8 cellular contexts compared by ENCODE assay signal in genomic region chr7:64314493-64315020, GRCh38. TPM values are rescaled to one million over a fixed set of nuclear protein-coding genes. Genes with fewer than 3 reads are reported as not detected.
DNase-seq lines count a peak whose midpoint lies in the region; ATAC-seq and TF ChIP-seq lines count a peak whose summit lies in the region.

No MANE protein-coding gene starts in this region.

- H3K27me3 Mint-ChIP-seq in endothelial cell (ENCODE audit: unreplicated experiment), result peaks cover 13% of the 10 kb centered on the region

- H3K9me3 Mint-ChIP-seq in endothelial cell (ENCODE audit: unreplicated experiment), result peaks cover 17% of the 10 kb centered on the region

- H3K4me3 ChIP-seq in GM12864 (ENCODE audit: low read depth, low read length) (peak overlapping the region; percentile 99), sigmoid colon (peak overlapping the region; percentile 54 to 79 (median 74))

- TF ChIP-seq CTCF in GM12864 (IDR thresholded peaks at IDR 0.05; ENCODE audit: low read depth, low read length, missing control alignments) (no peak), endothelial cell (IDR thresholded peaks at IDR 0.05; ENCODE audit: unreplicated experiment) (no peak), sigmoid colon (IDR thresholded peaks at IDR 0.05) (no peak)

- no peaks in the 10 kb centered on the region for H3K27me3 ChIP-seq in sigmoid colon

- H3K27ac ChIP-seq in sigmoid colon, result peak overlapping the region in 3 of 4 donors; percentile 67 to 79 (median 70)

- TF ChIP-seq POLR2A in sigmoid colon (IDR thresholded peaks at IDR 0.05), result no peak

- intact Hi-C loops in sigmoid colon (cut with DNase I), result loop anchor here (10.0 kb wide), 1 partner anchor 590 kb away; the partner anchor contains the start of gene ZNF273

- H3K36me3 Mint-ChIP-seq in endothelial cell (ENCODE audit: low read depth, unreplicated experiment), result peaks cover 14% of the 10 kb centered on the region

- no peaks in the 10 kb centered on the region for H3K9me3 ChIP-seq in sigmoid colon

- H3K36me3 ChIP-seq in sigmoid colon, result no peaks in the 10 kb centered on the region

- peak overlapping the region; percentile 98 for H3K27ac Mint-ChIP-seq in endothelial cell (ENCODE audit: unreplicated experiment)

- peak overlapping the region; percentile 94 for H3K4me3 Mint-ChIP-seq in endothelial cell (ENCODE audit: unreplicated experiment)

- H3K4me1 ChIP-seq in sigmoid colon, result peaks cover 0 to 22% (median 17%) of the 10 kb centered on the region in 4 donors

- ATAC-seq in GM18519 (IDR thresholded peaks at IDR 0.05; ENCODE audit: low FRiP score, unreplicated experiment), result no peak

- DNase-seq in GM12864 (ENCODE audit: low read depth) (no peak), RPMI8226 (peak; percentile 8), endothelial cell (ENCODE audit: low spot score) (no peak), sigmoid colon (no peak), superior temporal gyrus (ENCODE audit: extremely low spot score) (no peak), nucleus accumbens (lab: John Stamatoyannopoulos, UW) (no peak), epidermal melanocyte (ENCODE audit: insufficient read length, low spot score) (no peak)

- no peak for TF ChIP-seq EP300 in sigmoid colon (IDR thresholded peaks at IDR 0.05)

- H3K4me1 Mint-ChIP-seq in endothelial cell (ENCODE audit: unreplicated experiment), result peaks cover 2% of the 10 kb centered on the region

- 23 to 25% methylated on average over 14 of the region's 14 CpGs for WGBS in sigmoid colon, 2 donors

RNA-seq across cellular contexts. Expression of gene ZNF736, which starts 0.8 kb away (rescaled TPM):
- total RNA-seq in endothelial cell (ENCODE audit: unreplicated experiment) (15.8 TPM), sigmoid colon (10 to 100 TPM in 1 of 4 donors, 1 to 10 TPM in 3; 4.1 to 22.4 (median 7.5) TPM)
- polyA plus RNA-seq in sigmoid colon, result 1 to 10 TPM in 1 of 3 donors, under 1 TPM in 2; 0.60 to 5.5 (median 0.69) TPM
